Comparison of ENCODE assay signal across 16 cellular contexts in genomic region chr14:91987192-91987591, GRCh38. TPM values are rescaled to one million over a fixed set of nuclear protein-coding genes. Genes with fewer than 3 reads are reported as not detected.
DNase-seq lines count a peak whose midpoint lies in the region; ATAC-seq and TF ChIP-seq lines count a peak whose summit lies in the region.
"Had no signal": no experiment of that assay in that cellular context is flagged by ENCODE, and none has a peak within 500 bp of the region (broad histone marks: within the 10 kb centered on the region; RNA-seq: fewer than 3 reads in every experiment).

No MANE protein-coding gene starts in this region.

- peaks cover 0 to 53% (median 35%) of the 10 kb centered on the region in 4 donors for H3K4me1 ChIP-seq in tibial artery

- TF ChIP-seq CTCF in HL-60 (IDR thresholded peaks at IDR 0.05; ENCODE audit: insufficient read depth, low read length) (no peak), tibial artery (IDR thresholded peaks at IDR 0.05) (no peak)

- H3K27ac ChIP-seq in HL-60 (replicated peaks) (peak overlapping the region; percentile 69; the same call in 1 of the 2 replicates), tibial artery (peak overlapping the region; percentile 36 to 60)
- H3K27ac ChIP-seq: BLaER1 treated with 17β-estradiol and CSF1 and Interleukin-3, amounts not matched to agents 10 nM and 100 nM had no signal

- ATAC-seq in left cardiac atrium = peak in 1 of 2 donors; percentile 39
- no peak for ATAC-seq in GM18867 (IDR thresholded peaks at IDR 0.05; ENCODE audit: unreplicated experiment)

- no peak overlapping the region for H3K4me3 ChIP-seq in HL-60 (replicated peaks; ENCODE audit: insufficient read depth, low read length)
- H3K4me3 ChIP-seq in tibial artery = no peak overlapping the region
- H3K4me3 ChIP-seq: BLaER1 treated with 17β-estradiol and CSF1 and Interleukin-3, amounts not matched to agents 10 nM and 100 nM had no signal

- in situ Hi-C loops in KBM-7 (cut with MboI; ENCODE audit: low pct_unique_long_range_greater_than_20kb, low sequenced_read_pairs) = no loop called here

- H3K27me3 ChIP-seq in HL-60 (ENCODE audit: insufficient read depth, poor library complexity, severe bottlenecking) (no peaks in the 10 kb centered on the region), tibial artery (no peaks in the 10 kb centered on the region)
- H3K27me3 ChIP-seq: BLaER1 treated with 17β-estradiol and CSF1 and Interleukin-3, amounts not matched to agents 10 nM and 100 nM had no signal

- peaks cover 5 to 30% (median 26%) of the 10 kb centered on the region in 3 donors for H3K36me3 ChIP-seq in tibial artery

- intact Hi-C loops in left cardiac atrium (cut with DNase I) = no loop called here
- intact Hi-C loops in cardiac septum (cut with DNase I) = no loop called here
- intact Hi-C loops in tibial artery (cut with DNase I; ENCODE audit: low total_unique reads) = no loop called here

- DNase-seq in left cardiac atrium (peak; percentile 35), cardiac septum (ENCODE audit: low spot score) (no peak), HL-60 (ENCODE audit: low read depth in 1 of 2, low spot score in 1 of 2) (no peak), lung microvascular endothelial cell (ENCODE audit: low read depth in 2 of 2) (peak; percentile 13 to 37), tibial artery (peak; percentile 44 to 72), KBM-7 (no peak)
- DNase-seq: 8988T; AML-193; CD4-positive, alpha-beta T cell; DMS153; DMS79 treated with DMSO at 0.1 percent for 48 hours; EL; HCEC 1CT; HFFc6 had no signal

- H3K9me3 ChIP-seq in tibial artery = no peaks in the 10 kb centered on the region
- H3K9me3 ChIP-seq: BLaER1 treated with 17β-estradiol and CSF1 and Interleukin-3, amounts not matched to agents 10 nM and 100 nM had no signal

RNA-seq across cellular contexts. Expression of gene FBLN5, which starts 39.7 kb away (rescaled TPM):
- total RNA-seq in left cardiac atrium (100 to 1,000 TPM; 121 to 122 TPM), cardiac septum (31.8 TPM), lung microvascular endothelial cell (0.87 and 1.8 TPM in 2 replicates)

RNA-seq across cellular contexts. Expression of gene TRIP11, which starts 52.7 kb away (rescaled TPM):
- 10 to 100 TPM; 54.2 to 59.2 TPM for total RNA-seq in left cardiac atrium
- total RNA-seq in cardiac septum = 68.0 TPM
- 12.9 and 23.8 TPM in 2 replicates for total RNA-seq in lung microvascular endothelial cell

Comparison
In these comparisons a context has a peak if more than half of its experiments do, and no peak if none do; other contexts are left out.
1. DNase-seq: peak in left cardiac atrium (single experiment), lung microvascular endothelial cell (2 of 2) and tibial artery (2 of 2); none in cardiac septum (single experiment), HL-60 (0 of 2) and KBM-7 (single experiment).
2. RNA of gene FBLN5, which starts 39.7 kb away (total RNA-seq): 121 to 122 TPM in left cardiac atrium and 31.8 TPM in cardiac septum (single experiment); 0.87 to 1.8 TPM in lung microvascular endothelial cell; every median in the first group is over 10 times any median in the second.